8 cellular contexts compared by ENCODE assay signal in the genomic region with DNA sequence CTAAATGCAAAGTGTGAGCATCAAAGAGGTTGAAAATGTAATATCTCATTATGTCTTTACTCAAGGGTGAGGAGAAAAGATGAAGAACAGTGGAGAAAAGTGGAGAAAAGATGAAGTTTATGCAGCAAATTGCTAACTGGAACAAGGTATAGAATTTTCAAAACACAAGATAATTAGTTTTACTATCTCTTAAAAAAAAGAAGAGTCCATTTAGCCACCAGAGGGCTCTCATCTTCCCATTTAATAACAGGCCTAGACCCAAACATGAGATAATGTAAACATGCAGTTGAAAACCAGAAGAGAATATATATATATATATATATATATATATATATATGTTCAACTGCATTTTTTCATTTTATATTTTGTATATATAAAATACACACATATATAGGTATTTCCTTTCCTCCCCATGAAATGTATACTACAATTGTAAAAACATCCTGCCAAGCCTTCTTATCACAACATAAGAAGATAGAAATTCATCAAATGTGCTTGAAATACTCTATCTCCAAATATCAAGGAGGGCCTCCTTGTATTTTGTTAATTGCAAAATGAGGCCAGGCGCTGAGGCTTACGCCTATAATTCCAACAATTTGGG.
DNase-seq lines count a peak whose midpoint lies in the region; ATAC-seq, FAIRE-seq and TF ChIP-seq lines count a peak whose summit lies in the region.

No MANE protein-coding gene starts in this region.

- H3K4me3 ChIP-seq in SK-N-MC, result no peak overlapping the region
- no peak overlapping the region for H3K4me3 ChIP-seq in fibroblast of the aortic adventitia (ENCODE audit: low read depth, low read length)

- H3K9ac ChIP-seq in SK-N-MC (ENCODE audit: insufficient read length), result no peak overlapping the region

- ATAC-seq in GM21737 (IDR thresholded peaks at IDR 0.05; ENCODE audit: unreplicated experiment), result no peak
- no peak for ATAC-seq in HG02981 (IDR thresholded peaks at IDR 0.05; ENCODE audit: unreplicated experiment)
- no peak for ATAC-seq in GM19463 (IDR thresholded peaks at IDR 0.05; ENCODE audit: unreplicated experiment)

- H3K9me3 ChIP-seq in SK-N-MC (ENCODE audit: low read depth, low read length), result no peaks in the 10 kb centered on the region

- H3K27ac ChIP-seq in SK-N-MC, result no peak overlapping the region

- DNase-seq in D721Med (ENCODE audit: insufficient read length, low spot score), result no peak
- DNase-seq in SK-N-MC (ENCODE audit: low read depth, low spot score), result peak; percentile 34
- DNase-seq in fibroblast of the aortic adventitia (ENCODE audit: low read depth), result peak; percentile 82
- peak; percentile 39 for DNase-seq in smooth muscle cell of the brain vasculature (ENCODE audit: low read depth, low spot score)

- peak; percentile 44 for TF ChIP-seq CTCF in D721Med (IDR thresholded peaks at IDR 0.05; ENCODE audit: insufficient read depth, missing control alignments)
- peak; percentile 26; the same call in 1 of the 2 replicates for TF ChIP-seq CTCF in LNCAP (IDR thresholded peaks at IDR 0.05)
- peak; percentile 53 for TF ChIP-seq CTCF in fibroblast of the aortic adventitia (IDR thresholded peaks at IDR 0.05; ENCODE audit: insufficient read depth, low read length)

- no peaks in the 10 kb centered on the region for H3K36me3 ChIP-seq in SK-N-MC (ENCODE audit: insufficient read depth, low read length)

- no peak for FAIRE-seq in D721Med (lab: Jason Lieb, UNC)
